20 cellular contexts compared by ENCODE assay signal in the genomic region with DNA sequence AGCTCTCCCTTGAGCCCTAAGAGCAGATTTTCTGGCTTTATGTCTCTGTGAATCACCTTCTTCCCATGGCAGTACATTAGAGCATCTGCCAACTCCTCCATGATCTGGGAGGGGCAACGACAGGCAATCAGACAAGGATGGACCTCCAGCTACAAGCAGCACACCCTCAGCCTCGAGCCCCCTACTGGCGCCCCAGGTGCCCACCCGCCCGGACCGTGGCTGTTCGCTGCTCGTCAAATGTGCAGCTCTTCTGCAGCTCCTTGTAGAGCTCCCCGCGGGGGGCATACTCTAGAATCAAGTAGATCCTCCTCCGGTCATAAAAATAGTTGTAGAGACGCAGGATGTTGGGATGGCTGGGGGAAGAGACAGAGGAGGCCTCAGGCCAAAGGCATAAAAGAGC. TPM values are rescaled to one million over a fixed set of nuclear protein-coding genes. Genes with fewer than 3 reads are reported as not detected.
"Had no signal": no experiment of that assay in that cellular context is flagged by ENCODE, and none has a peak within 500 bp of the region (broad histone marks: within the 10 kb centered on the region; RNA-seq: fewer than 3 reads in every experiment).

No MANE protein-coding gene starts in this region.

- H3K9me3 ChIP-seq: adrenal gland, breast epithelium, gastroesophageal sphincter, heart right ventricle, lower lobe of right lung, spleen, thyroid gland had no signal

- H3K36me3 Mint-ChIP-seq: natural killer cell had no signal

- DNase-seq: activated B cell treated with CpG ODN at 0.5 μM for 24 hours; activated CD4-positive, alpha-beta T cell treated with anti-CD3 and anti-CD28 coated beads for 48 hours; activated CD8-positive, alpha-beta memory T cell treated with anti-CD3 and anti-CD28 coated beads for 24 hours; activated naive CD4-positive, alpha-beta T cell treated with anti-CD3 and anti-CD28 coated beads, Interleukin-2, amount 50 U/mL, for 16 hours; adrenal gland; heart right ventricle; left colon; lower lobe of right lung; natural killer cell; retina; spleen; stimulated activated CD4-positive, alpha-beta T cell treated with anti-CD3 and anti-CD28 coated beads, Interleukin-4, amount 100 ng/mL, for 4 hours; stimulated activated naive CD4-positive, alpha-beta T cell; T-helper 9 cell; thyroid gland had no signal

- H3K27ac ChIP-seq: adrenal gland, breast epithelium, coronary artery, gastroesophageal sphincter, heart right ventricle, lower lobe of right lung, spleen, thyroid gland had no signal

- H3K4me3 Mint-ChIP-seq: activated B cell treated with CpG ODN at 0.5 μM for 24 hours; activated T-helper 17 cell treated with anti-CD3 and anti-CD28 coated beads, Interleukin-2, amount 50 U/mL, for 72 hours; natural killer cell had no signal

- H3K27me3 ChIP-seq: adrenal gland, breast epithelium, gastroesophageal sphincter, heart right ventricle, spleen, thyroid gland had no signal

- H3K36me3 ChIP-seq: adrenal gland, breast epithelium, gastroesophageal sphincter, lower lobe of right lung, thyroid gland had no signal

- H3K27ac Mint-ChIP-seq: activated B cell treated with CpG ODN at 0.5 μM for 24 hours; activated T-helper 17 cell treated with anti-CD3 and anti-CD28 coated beads, Interleukin-2, amount 50 U/mL, for 72 hours; natural killer cell had no signal

- ATAC-seq: activated T-helper 17 cell treated with anti-CD3 and anti-CD28 coated beads, Interleukin-2, amount 50 U/mL, for 72 hours; gastroesophageal sphincter; heart right ventricle; left colon; lower lobe of right lung; natural killer cell had no signal

- H3K9me3 Mint-ChIP-seq: activated B cell treated with CpG ODN at 0.5 μM for 24 hours; activated T-helper 17 cell treated with anti-CD3 and anti-CD28 coated beads, Interleukin-2, amount 50 U/mL, for 72 hours; natural killer cell had no signal

- H3K4me1 ChIP-seq: breast epithelium had no signal

- H3K27me3 Mint-ChIP-seq: activated B cell treated with CpG ODN at 0.5 μM for 24 hours; activated T-helper 17 cell treated with anti-CD3 and anti-CD28 coated beads, Interleukin-2, amount 50 U/mL, for 72 hours had no signal

- H3K4me3 ChIP-seq: adrenal gland, breast epithelium, coronary artery, gastroesophageal sphincter, heart right ventricle, lower lobe of right lung, spleen, thyroid gland had no signal

RNA-seq across cellular contexts. Expression of a gene that starts 3.8 kb away (rescaled TPM):
- total RNA-seq: mesenteric fat pad had no signal
